8 cellular contexts compared by ENCODE assay signal in the genomic region with DNA sequence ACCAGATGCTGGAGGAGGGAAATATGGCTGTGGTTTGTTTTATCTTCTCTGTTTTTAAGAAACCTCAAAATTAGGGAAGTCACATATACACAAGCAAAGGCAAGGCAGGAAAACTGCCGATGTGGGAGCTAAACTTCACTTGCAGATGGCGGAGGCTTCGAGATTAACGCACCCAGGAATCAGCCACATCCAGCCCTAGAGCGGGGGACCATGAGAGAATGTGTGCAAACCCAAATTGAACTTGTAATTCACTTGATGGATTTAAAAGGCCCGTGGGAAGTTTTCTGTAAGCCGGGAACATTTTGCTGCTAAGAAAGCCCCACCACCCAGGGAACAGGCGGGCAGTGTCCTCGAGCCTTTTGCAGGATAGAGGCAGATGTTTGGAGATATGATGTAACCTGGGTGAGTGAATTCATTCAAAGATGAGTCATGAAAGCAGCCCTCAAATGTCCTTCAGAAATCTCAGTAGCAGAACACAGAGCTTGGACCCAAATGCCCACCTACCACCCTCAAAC. TPM values are rescaled to one million over a fixed set of nuclear protein-coding genes. Genes with fewer than 3 reads are reported as not detected.
DNase-seq lines count a peak whose midpoint lies in the region; ATAC-seq and TF ChIP-seq lines count a peak whose summit lies in the region.

No MANE protein-coding gene starts in this region.

- no peak overlapping the region for H3K9ac ChIP-seq in PC-3 (ENCODE audit: low read length)
- no peak overlapping the region for H3K9ac ChIP-seq in endodermal cell (ENCODE audit: extremely low read depth, low read length, poor library complexity, severe bottlenecking)

- TF ChIP-seq CTCF in PC-3 (conservative IDR thresholded peaks at IDR 0.05; ENCODE audit: low read depth, low read length): no peak
- TF ChIP-seq CTCF in endodermal cell (conservative IDR thresholded peaks at IDR 0.05): no peak

- H2AFZ ChIP-seq in PC-3 (ENCODE audit: low read length): no peak overlapping the region

- H3K27me3 ChIP-seq in PC-3 (ENCODE audit: low read length) (no peaks in the 10 kb centered on the region), endodermal cell (ENCODE audit: control insufficient read depth, insufficient read depth, low read length, poor library complexity, severe bottlenecking) (no peaks in the 10 kb centered on the region)

- no peaks in the 10 kb centered on the region for H3F3A ChIP-seq in PC-3 (ENCODE audit: low read length, unreplicated experiment)

- 68 to 87% methylated on average over 7 to 9 of the region's 9 CpGs for WGBS in endodermal cell (ENCODE audit: insufficient coverage in 1 of 2, insufficient read length in 1 of 2), 2 experiments

- BruUV-seq in PC-3 (replicated peaks; lab: Mats Ljungman, UMichigan): no TSS peak

- no peaks in the 10 kb centered on the region for H3K27me3 Mint-ChIP-seq in endodermal cell (ENCODE audit: insufficient read depth)
- H3K27me3 Mint-ChIP-seq in stimulated activated memory B cell treated with anti-CD40 and anti-IgM and Interleukin-4, amounts not matched to agents 10 μg/mL and 1 μg/mL and 100 μg/mL, for 72 hours: no peaks in the 10 kb centered on the region

- H3K9me3 Mint-ChIP-seq in endodermal cell: no peaks in the 10 kb centered on the region
- no peaks in the 10 kb centered on the region for H3K9me3 Mint-ChIP-seq in stimulated activated memory B cell treated with anti-CD40 and anti-IgM and Interleukin-4, amounts not matched to agents 10 μg/mL and 1 μg/mL and 100 μg/mL, for 72 hours

- no peaks in the 10 kb centered on the region for H3K79me2 ChIP-seq in PC-3 (ENCODE audit: low read length)

- H4K20me1 ChIP-seq in PC-3 (ENCODE audit: low read length): no peaks in the 10 kb centered on the region

- peak; percentile 8 for ATAC-seq in GM18873 (IDR thresholded peaks at IDR 0.05; ENCODE audit: low FRiP score, unreplicated experiment)
- ATAC-seq in PC-3: no peak
- ATAC-seq in stimulated activated memory B cell treated with anti-CD40 and anti-IgM and Interleukin-4, amounts not matched to agents 10 μg/mL and 1 μg/mL and 100 μg/mL, for 72 hours: no peak
- no peak for ATAC-seq in GM19463 (IDR thresholded peaks at IDR 0.05; ENCODE audit: unreplicated experiment)

- no peak overlapping the region for H3K4me3 Mint-ChIP-seq in endodermal cell
- peak overlapping the region; percentile 41 for H3K4me3 Mint-ChIP-seq in stimulated activated memory B cell treated with anti-CD40 and anti-IgM and Interleukin-4, amounts not matched to agents 10 μg/mL and 1 μg/mL and 100 μg/mL, for 72 hours

- H3K9me2 ChIP-seq in PC-3 (replicated peaks; ENCODE audit: low read length): no peaks in the 10 kb centered on the region

- CTCF ChIA-PET in PC-3 (lab: Charles Lee): no interaction called here

- POLR2A ChIA-PET in PC-3 (lab: Charles Lee; ENCODE audit: unreplicated experiment): interaction anchor here (0.6 kb wide), 1 partner anchor 1427 kb away, joined by 6 read pairs; no protein-coding TSS in a partner anchor

- peak; percentile 17 for DNase-seq in ACHN
- peak; percentile 41 for DNase-seq in PC-3
- DNase-seq in endodermal cell: no peak
- DNase-seq in NCI-H2227 treated with DMSO at 0.1 percent for 48 hours (lab: John Stamatoyannopoulos, UW): no peak
- no peak for DNase-seq in GOT3 (lab: John Stamatoyannopoulos, UW)

- H3K4me1 ChIP-seq in PC-3 (ENCODE audit: insufficient read depth, low read length) (peaks cover 17% of the 10 kb centered on the region), endodermal cell (ENCODE audit: control insufficient read depth, insufficient read depth, low read length) (no peaks in the 10 kb centered on the region)

- H3K4me2 ChIP-seq in PC-3 (ENCODE audit: low read length): no peak overlapping the region

- no peaks in the 10 kb centered on the region for H3K36me3 Mint-ChIP-seq in endodermal cell (ENCODE audit: low read depth)
- peaks cover 23% of the 10 kb centered on the region for H3K36me3 Mint-ChIP-seq in stimulated activated memory B cell treated with anti-CD40 and anti-IgM and Interleukin-4, amounts not matched to agents 10 μg/mL and 1 μg/mL and 100 μg/mL, for 72 hours

- in situ Hi-C loops in ACHN (cut with HindIII; ENCODE audit: low pct_ligation_motif_present, low pct_unique_long_range_greater_than_20kb, low sequenced_read_pairs): no loop called here

- peaks cover 19% of the 10 kb centered on the region for H3K4me1 Mint-ChIP-seq in endodermal cell
- peaks cover 71% of the 10 kb centered on the region for H3K4me1 Mint-ChIP-seq in stimulated activated memory B cell treated with anti-CD40 and anti-IgM and Interleukin-4, amounts not matched to agents 10 μg/mL and 1 μg/mL and 100 μg/mL, for 72 hours

- no peaks in the 10 kb centered on the region for H3K9me3 ChIP-seq in PC-3 (ENCODE audit: low read length)
- no peaks in the 10 kb centered on the region for H3K9me3 ChIP-seq in endodermal cell (ENCODE audit: control insufficient read depth, low read length)

- intact Hi-C loops in PC-3 (cut with micrococcal nuclease): no loop called here

- no peak overlapping the region for H3K27ac ChIP-seq in PC-3 (ENCODE audit: low read length)
- peak overlapping the region; percentile 98 for H3K27ac ChIP-seq in endodermal cell (ENCODE audit: low read depth, low read length)

- no peak overlapping the region for H3K4me3 ChIP-seq in PC-3 (ENCODE audit: low read length)
- no peak overlapping the region for H3K4me3 ChIP-seq in endodermal cell (ENCODE audit: low read length)

- H3K36me3 ChIP-seq in PC-3 (ENCODE audit: low read depth, low read length) (no peaks in the 10 kb centered on the region), endodermal cell (ENCODE audit: control insufficient read depth, insufficient read depth, low read length) (peaks cover 4% of the 10 kb centered on the region)

- no peak overlapping the region for H3K27ac Mint-ChIP-seq in endodermal cell
- no peak overlapping the region for H3K27ac Mint-ChIP-seq in stimulated activated memory B cell treated with anti-CD40 and anti-IgM and Interleukin-4, amounts not matched to agents 10 μg/mL and 1 μg/mL and 100 μg/mL, for 72 hours

RNA-seq across cellular contexts. Expression of gene PREX1, which starts 39.9 kb away (rescaled TPM):
- total RNA-seq in PC-3 (2014; rRNA removed) (18.9 and 22.1 TPM in 2 replicates), endodermal cell (10 to 100 TPM; 65.3 to 70.5 TPM)
- polyA plus RNA-seq in endodermal cell (2013, experiment 1 of 2): 74.2 TPM
- polyA plus RNA-seq in endodermal cell (2013, experiment 2 of 2): 71.0 TPM

Comparison
In these comparisons a context has a peak if more than half of its experiments do, and no peak if none do; other contexts are left out.
1. DNase-seq: peak in ACHN (single experiment) and PC-3 (single experiment); none in endodermal cell (single experiment), NCI-H2227 treated with DMSO at 0.1 percent for 48 hours (single experiment) and GOT3 (single experiment).